ENCODE assay signal across 21 cellular contexts in genomic region chr10:18501610-18502009, GRCh38.
DNase-seq lines count a peak whose midpoint lies in the region; ATAC-seq, FAIRE-seq and TF ChIP-seq lines count a peak whose summit lies in the region.
"Had no signal": no experiment of that assay in that cellular context is flagged by ENCODE, and none has a peak within 500 bp of the region (broad histone marks: within the 10 kb centered on the region; RNA-seq: fewer than 3 reads in every experiment).

No MANE protein-coding gene starts in this region.

- no peak for TF ChIP-seq CTCF in A549 (IDR thresholded peaks at IDR 0.05)
- TF ChIP-seq CTCF in foreskin fibroblast (IDR thresholded peaks at IDR 0.05; ENCODE audit: low read depth, low read length), result no peak
- no peak for TF ChIP-seq CTCF in mesothelial cell of epicardium (IDR thresholded peaks at IDR 0.05; ENCODE audit: unreplicated experiment)

- 67% methylated on average over 6 of the region's 6 CpGs for WGBS in A549 (ENCODE audit: missing lambda C conversion rate)

- H3K27ac ChIP-seq in A549, result 0 out of 6 replicates have a peak overlapping the region, but pooled peaks of 1 of the 2 experiments have one; percentile 45
- H3K27ac ChIP-seq: esophagus squamous epithelium, hepatocyte, upper lobe of right lung had no signal

- H3K4me2 ChIP-seq in A549, result peak overlapping the region; percentile 61
- H3K4me2 ChIP-seq: hepatocyte had no signal

- H3K9me3 Mint-ChIP-seq in activated T-helper 17 cell treated with anti-CD3 and anti-CD28 coated beads, Interleukin-2, amount 50 U/mL, for 72 hours, result no peaks in the 10 kb centered on the region
- H3K9me3 Mint-ChIP-seq in mesothelial cell of epicardium, result no peaks in the 10 kb centered on the region
- H3K9me3 Mint-ChIP-seq: activated naive CD4-positive, alpha-beta T cell treated with anti-CD3 and anti-CD28 coated beads, Interleukin-2, amount 50 U/mL, for 24 hours; brain; memory B cell; natural killer cell treated with Interleukin-12 subunit alpha and Interleukin-12 subunit beta and Interleukin-15 and Interleukin-18, amount 100 ng/mL, for 72 hours; stimulated activated naive CD8-positive, alpha-beta T cell treated with anti-CD3 and anti-CD28 coated beads, Interleukin-15, Interleukin-2, amounts not matched to agents 100 ng/mL and 50 ng/mL, for 24 hours had no signal

- H3K9me3 ChIP-seq in A549, result no peaks in the 10 kb centered on the region
- H3K9me3 ChIP-seq: esophagus squamous epithelium, upper lobe of right lung had no signal

- TF ChIP-seq EP300 in A549 (IDR thresholded peaks at IDR 0.05), result no peak

- DNase-seq in A549 (ENCODE audit: low read depth in 1 of 2, low spot score in 1 of 2) (no peak), foreskin fibroblast (no peak), GM03348 (ENCODE audit: low spot score) (no peak), mesothelial cell of epicardium (ENCODE audit: low spot score in 2 of 2, unreplicated experiment in 2 of 2) (no peak)
- DNase-seq: activated CD4-positive, alpha-beta T cell treated with anti-CD3 and anti-CD28 coated beads for 4 hours; dermis blood vessel endothelial cell; esophagus squamous epithelium; Kasumi-1; kidney; NCI-H1417 treated with DMSO at 0.1 percent for 48 hours; upper lobe of right lung had no signal

- no peak overlapping the region for H3K4me3 ChIP-seq in A549
- no peak overlapping the region for H3K4me3 ChIP-seq in foreskin fibroblast (ENCODE audit: low read depth in 1 of 2, low read length in 2 of 2)
- H3K4me3 ChIP-seq: esophagus squamous epithelium, hepatocyte, upper lobe of right lung had no signal

- POLR2A ChIA-PET in A549 (lab: Yijun Ruan, JAX), result no interaction called here

- H3K27ac Mint-ChIP-seq in activated T-helper 17 cell treated with anti-CD3 and anti-CD28 coated beads, Interleukin-2, amount 50 U/mL, for 72 hours, result no peak overlapping the region
- H3K27ac Mint-ChIP-seq in mesothelial cell of epicardium, result no peak overlapping the region
- H3K27ac Mint-ChIP-seq: activated naive CD4-positive, alpha-beta T cell treated with anti-CD3 and anti-CD28 coated beads, Interleukin-2, amount 50 U/mL, for 24 hours; memory B cell; natural killer cell treated with Interleukin-12 subunit alpha and Interleukin-12 subunit beta and Interleukin-15 and Interleukin-18, amount 100 ng/mL, for 72 hours; stimulated activated naive CD8-positive, alpha-beta T cell treated with anti-CD3 and anti-CD28 coated beads, Interleukin-15, Interleukin-2, amounts not matched to agents 100 ng/mL and 50 ng/mL, for 24 hours had no signal

- no peak overlapping the region for H3K4me3 Mint-ChIP-seq in activated T-helper 17 cell treated with anti-CD3 and anti-CD28 coated beads, Interleukin-2, amount 50 U/mL, for 72 hours
- H3K4me3 Mint-ChIP-seq in mesothelial cell of epicardium, result no peak overlapping the region
- H3K4me3 Mint-ChIP-seq: activated naive CD4-positive, alpha-beta T cell treated with anti-CD3 and anti-CD28 coated beads, Interleukin-2, amount 50 U/mL, for 24 hours; brain; memory B cell; natural killer cell treated with Interleukin-12 subunit alpha and Interleukin-12 subunit beta and Interleukin-15 and Interleukin-18, amount 100 ng/mL, for 72 hours; stimulated activated naive CD8-positive, alpha-beta T cell treated with anti-CD3 and anti-CD28 coated beads, Interleukin-15, Interleukin-2, amounts not matched to agents 100 ng/mL and 50 ng/mL, for 24 hours had no signal

- no peak for TF ChIP-seq RAD21 in A549 (conservative IDR thresholded peaks at IDR 0.05 in 1 of 2, IDR thresholded peaks at IDR 0.05 in 1 of 2)

- CTCF ChIA-PET in A549 (lab: Yijun Ruan, JAX), result interaction anchor here (0.9 kb wide), 1 partner anchor 34 kb away, joined by 3 read pairs; no protein-coding TSS in a partner anchor

- H3K4me1 ChIP-seq in A549, result 0 out of 3 replicates have a peak, but pooled peaks cover 4% of the 10 kb centered on the region
- H3K4me1 ChIP-seq: esophagus squamous epithelium, upper lobe of right lung had no signal

- H3K27me3 Mint-ChIP-seq in activated T-helper 17 cell treated with anti-CD3 and anti-CD28 coated beads, Interleukin-2, amount 50 U/mL, for 72 hours, result peaks cover 7% of the 10 kb centered on the region
- H3K27me3 Mint-ChIP-seq in mesothelial cell of epicardium (ENCODE audit: low read depth), result no peaks in the 10 kb centered on the region
- H3K27me3 Mint-ChIP-seq: memory B cell had no signal

- ATAC-seq in A549 (no peak), GM19035 (IDR thresholded peaks at IDR 0.05; ENCODE audit: unreplicated experiment) (peak; percentile 20), HG03432 (IDR thresholded peaks at IDR 0.05; ENCODE audit: unreplicated experiment) (peak; percentile 22), GM21381 (IDR thresholded peaks at IDR 0.05; ENCODE audit: unreplicated experiment) (no peak)
- peak; percentile 27 for ATAC-seq in activated T-helper 17 cell treated with anti-CD3 and anti-CD28 coated beads, Interleukin-2, amount 50 U/mL, for 72 hours (replicated peaks)
- ATAC-seq: natural killer cell treated with Interleukin-12 subunit alpha and Interleukin-12 subunit beta and Interleukin-15 and Interleukin-18, amount 100 ng/mL, for 72 hours; upper lobe of right lung had no signal

- no peaks in the 10 kb centered on the region for H3K4me1 Mint-ChIP-seq in activated T-helper 17 cell treated with anti-CD3 and anti-CD28 coated beads, Interleukin-2, amount 50 U/mL, for 72 hours
- H3K4me1 Mint-ChIP-seq in mesothelial cell of epicardium, result peaks cover 5% of the 10 kb centered on the region
- H3K4me1 Mint-ChIP-seq: activated naive CD4-positive, alpha-beta T cell treated with anti-CD3 and anti-CD28 coated beads, Interleukin-2, amount 50 U/mL, for 24 hours; memory B cell had no signal

- peak; percentile 23 for FAIRE-seq in A549 (lab: Jason Lieb, UNC)
- FAIRE-seq: kidney had no signal

- no peak for TF ChIP-seq POLR2A in A549 (IDR thresholded peaks at IDR 0.05; ENCODE audit: low read length)

- H3K36me3 Mint-ChIP-seq in activated T-helper 17 cell treated with anti-CD3 and anti-CD28 coated beads, Interleukin-2, amount 50 U/mL, for 72 hours (ENCODE audit: low read depth), result no peaks in the 10 kb centered on the region
- no peaks in the 10 kb centered on the region for H3K36me3 Mint-ChIP-seq in mesothelial cell of epicardium
- H3K36me3 Mint-ChIP-seq: activated naive CD4-positive, alpha-beta T cell treated with anti-CD3 and anti-CD28 coated beads, Interleukin-2, amount 50 U/mL, for 24 hours; brain; memory B cell; natural killer cell treated with Interleukin-12 subunit alpha and Interleukin-12 subunit beta and Interleukin-15 and Interleukin-18, amount 100 ng/mL, for 72 hours had no signal

TF ChIP-seq in A549, 52 proteins besides CTCF, POLR2A, EP300 and RAD21:
- TF ChIP-seq SREBF2 (IDR thresholded peaks at IDR 0.05) (no peak), CBX2 (IDR thresholded peaks at IDR 0.05; ENCODE audit: borderline replicate concordance, low read depth) (no peak), KDM5A (IDR thresholded peaks at IDR 0.05) (no peak), ZSCAN20 (CRISPR knock-in tag; IDR thresholded peaks at IDR 0.05) (no peak), HES2 (IDR thresholded peaks at IDR 0.05) (no peak), REST (IDR thresholded peaks at IDR 0.05) (no peak), POLR2AphosphoS2 (conservative IDR thresholded peaks at IDR 0.05; ENCODE audit: low read length) (no peak), RFX5 (IDR thresholded peaks at IDR 0.05) (no peak), PHF8 (IDR thresholded peaks at IDR 0.05; ENCODE audit: borderline replicate concordance, low read depth) (no peak), TP53 (CRISPR knock-in tag; IDR thresholded peaks at IDR 0.05) (no peak), ZC3H11A (IDR thresholded peaks at IDR 0.05) (no peak), ESRRA (IDR thresholded peaks at IDR 0.05; ENCODE audit: borderline replicate concordance, low read length) (no peak), CHD4 (IDR thresholded peaks at IDR 0.05; ENCODE audit: borderline replicate concordance) (no peak)
TF ChIP-seq in A549: peak in this region for 0.

Comparison
In these comparisons a context has a peak if more than half of its experiments do, and no peak if none do; other contexts are left out.
1. ATAC-seq: peak in GM19035 (single experiment), HG03432 (single experiment) and activated T-helper 17 cell treated with anti-CD3 and anti-CD28 coated beads, Interleukin-2, amount 50 U/mL, for 72 hours (single experiment); none in A549 (0 of 2) and GM21381 (single experiment).